Comparison of ENCODE assay signal across 7 cellular contexts in genomic region chr7:151026771-151027727, GRCh38. TPM values are rescaled to one million over a fixed set of nuclear protein-coding genes. Genes with fewer than 3 reads are reported as not detected.
DNase-seq lines count a peak whose midpoint lies in the region; ATAC-seq and TF ChIP-seq lines count a peak whose summit lies in the region.
"Not testable (repeated sequence)": the region's sequence is repeated elsewhere in the genome, so short reads cannot be mapped to it uniquely, and the experiment has no call there.

No MANE protein-coding gene starts in this region.

- not testable (repeated sequence) for TF ChIP-seq CTCF in VCaP (conservative IDR thresholded peaks at IDR 0.05); prostate gland (IDR thresholded peaks at IDR 0.05)

- not testable (repeated sequence) for H3K27me3 Mint-ChIP-seq in memory B cell

- not testable (repeated sequence) for H3K4me2 ChIP-seq in GM23248 (ENCODE audit: unreplicated experiment)

- H3K27ac Mint-ChIP-seq in memory B cell, result peak overlapping the region; percentile 99

- H3K27me3 ChIP-seq in GM23248 (replicated peaks; ENCODE audit: insufficient read depth); esophagus (ENCODE audit: control insufficient read depth in 1 of 2, insufficient read depth in 2 of 2, low read length in 2 of 2); prostate gland (replicated peaks; ENCODE audit: insufficient read depth): not testable (repeated sequence)

- peak overlapping the region; percentile 90 for H2AFZ ChIP-seq in GM23248

- intact Hi-C loops in prostate gland (cut with DNase I), result loop anchor here (5.0 kb wide), 1 partner anchor 85 kb away; no protein-coding TSS in a partner anchor

- peak overlapping the region; percentile 92 for H3K9ac ChIP-seq in GM23248

- H3K4me1 Mint-ChIP-seq in memory B cell, result peaks cover 12% of the 10 kb centered on the region

- not testable (repeated sequence) for H3K36me3 Mint-ChIP-seq in memory B cell

- not testable (repeated sequence) for H3K9me3 ChIP-seq in GM23248 (ENCODE audit: low read depth); esophagus (ENCODE audit: control insufficient read depth in 2 of 2, insufficient read depth in 1 of 2, low read depth in 1 of 2, low read length in 1 of 2); prostate gland

- not testable (repeated sequence) for TF ChIP-seq POLR2A in prostate gland (IDR thresholded peaks at IDR 0.05)

- H3F3A ChIP-seq in GM23248 (ENCODE audit: insufficient read depth), result not testable (repeated sequence)

- not testable (repeated sequence) for DNase-seq in GM23248; memory B cell (ENCODE audit: low spot score in 2 of 2); prostate gland (ENCODE audit: low spot score)
- peak; percentile 88 for DNase-seq in NCI-H82 (lab: John Stamatoyannopoulos, UW)
- peak; percentile 58 for DNase-seq in amniotic epithelial cell (ENCODE audit: low read depth)

- 39 to 41% methylated on average over 19 of the region's 19 CpGs for WGBS in GM23248 (ENCODE audit: low coverage in 1 of 2, low lambda C conversion rate in 2 of 2, missing lambda C conversion rate in 2 of 2), 2 experiments
- 40 to 48% methylated on average over 19 of the region's 19 CpGs for whole genome bisulfite sequencing in esophagus, 2 donors
- WGBS in prostate gland, result 39% methylated on average over 19 of the region's 19 CpGs

- H3K79me2 ChIP-seq in GM23248 (ENCODE audit: insufficient read depth), result peaks cover 19% of the 10 kb centered on the region

- not testable (repeated sequence) for H3K27ac ChIP-seq in GM23248
- H3K27ac ChIP-seq in VCaP (peak overlapping the region; percentile 80), esophagus (ENCODE audit: low read depth in 2 of 2, low read length in 1 of 2) (peak overlapping the region; percentile 88 to 97), prostate gland (peak overlapping the region; percentile 86 to 88)

- not testable (repeated sequence) for H4K20me1 ChIP-seq in GM23248 (ENCODE audit: insufficient read depth)

- in situ Hi-C loops in GM23248 (cut with MboI), result not testable (repeated sequence)

- ATAC-seq in memory B cell (ENCODE audit: low read depth), result not testable (repeated sequence)

- not testable (repeated sequence) for H3K9me3 Mint-ChIP-seq in memory B cell

- not testable (repeated sequence) for H3K36me3 ChIP-seq in GM23248 (ENCODE audit: low read depth); esophagus (ENCODE audit: control insufficient read depth in 2 of 2, insufficient read depth in 2 of 2, low read length in 1 of 2); prostate gland

- H3K4me3 ChIP-seq in GM23248, prostate gland: not testable (repeated sequence)
- peak overlapping the region in 1 of 2 donors; percentile 85 for H3K4me3 ChIP-seq in esophagus (ENCODE audit: low read depth in 1 of 2, low read length in 2 of 2)

- H3K4me1 ChIP-seq in GM23248 (ENCODE audit: insufficient read depth), result peaks cover 10% of the 10 kb centered on the region; the same call in 1 of the 2 replicates
- not testable (repeated sequence) for H3K4me1 ChIP-seq in esophagus (ENCODE audit: control insufficient read depth in 2 of 2, insufficient read depth in 2 of 2, low read length in 1 of 2); prostate gland (replicated peaks)

- H3K9me2 ChIP-seq in GM23248 (ENCODE audit: insufficient read depth), result not testable (repeated sequence)

- H3K4me3 Mint-ChIP-seq in memory B cell, result peak overlapping the region; percentile 87

RNA-seq across cellular contexts. Expression of gene ABCB8, which starts 1.2 kb away (rescaled TPM):
- total RNA-seq in GM23248 (2014; rRNA removed; shearing (Covaris generic)), result 31.6 and 32.2 TPM in 2 replicates
- polyA plus RNA-seq in GM23248 (2016; fragmentation: Nextera tagmentation; extraction: Ambion mirVana), result 28.5 and 29.6 TPM in 2 replicates
- 10 to 100 TPM; 24.0 to 27.6 TPM for polyA plus RNA-seq in esophagus
- total RNA-seq in prostate gland, result 10 to 100 TPM; 26.4 to 50.6 TPM

RNA-seq across cellular contexts. Expression of gene ATG9B, which starts 2.8 kb away (rescaled TPM):
- not detected in 2 replicates for total RNA-seq in GM23248 (2014; rRNA removed; shearing (Covaris generic))
- polyA plus RNA-seq in GM23248 (2016; fragmentation: Nextera tagmentation; extraction: Ambion mirVana) (0.79 and 0.81 TPM in 2 replicates), esophagus (100 to 1,000 TPM in 1 of 2 donors, 10 to 100 TPM in 1; 36.0 to 143 TPM)
- total RNA-seq in prostate gland, result 1 to 10 TPM in 1 of 2 donors, under 1 TPM in 1; 0.18 to 7.1 TPM

RNA-seq across cellular contexts. Expression of gene ASIC3, which starts 21.3 kb away (rescaled TPM):
- total RNA-seq in GM23248 (2014; rRNA removed; shearing (Covaris generic)), result 1.1 TPM in 1 of 2 replicates, not detected in the other
- polyA plus RNA-seq in GM23248 (2016; fragmentation: Nextera tagmentation; extraction: Ambion mirVana) (0.26 TPM in 1 of 2 replicates, not detected in the other), esophagus (1 to 10 TPM; 1.1 to 4.2 TPM)
- total RNA-seq in prostate gland, result 10 to 100 TPM in 1 of 2 donors, 1 to 10 TPM in 1; 1.7 to 11.0 TPM

RNA-seq across cellular contexts. Expression of gene CDK5, which starts 30.6 kb away (rescaled TPM):
- total RNA-seq in GM23248 (2014; rRNA removed; shearing (Covaris generic)), result 16.2 and 27.7 TPM in 2 replicates
- polyA plus RNA-seq in GM23248 (2016; fragmentation: Nextera tagmentation; extraction: Ambion mirVana) (27.6 and 28.3 TPM in 2 replicates), esophagus (1 to 10 TPM; 5.2 to 9.7 TPM)
- 10 to 100 TPM; 13.1 to 18.5 TPM for total RNA-seq in prostate gland

RNA-seq across cellular contexts. Expression of gene SLC4A2, which starts 32.3 kb away (rescaled TPM):
- 80.3 and 94.6 TPM in 2 replicates for total RNA-seq in GM23248 (2014; rRNA removed; shearing (Covaris generic))
- polyA plus RNA-seq in GM23248 (2016; fragmentation: Nextera tagmentation; extraction: Ambion mirVana), result 59.4 and 61.2 TPM in 2 replicates
- polyA plus RNA-seq in esophagus, result 10 to 100 TPM; 35.7 to 45.5 TPM
- total RNA-seq in prostate gland, result 100 to 1,000 TPM in 1 of 2 donors, 10 to 100 TPM in 1; 77.1 to 141 TPM
